Comparison of ENCODE assay signal across 24 cellular contexts in genomic region chr6:10080561-10080960, GRCh38.
"Had no signal": no experiment of that assay in that cellular context is flagged by ENCODE, and none has a peak within 500 bp of the region (broad histone marks: within the 10 kb centered on the region; RNA-seq: fewer than 3 reads in every experiment).

No MANE protein-coding gene starts in this region.

- DNase-seq: dorsolateral prefrontal cortex; effector CD4-positive, alpha-beta T cell; foreskin fibroblast; gastrocnemius medialis; head of caudate nucleus; kidney; mesendoderm; midbrain; naive thymus-derived CD8-positive, alpha-beta T cell; nephron progenitor cell; occipital lobe; ovary; posterior cingulate gyrus; psoas muscle; right cardiac atrium; spleen; stimulated activated CD4-positive, alpha-beta T cell treated with anti-CD3 and anti-CD28 coated beads, Interleukin-4, amount 100 ng/mL, for 4 hours; stimulated activated naive CD8-positive, alpha-beta T cell treated with anti-CD3 and anti-CD28 coated beads, Interleukin-15, Interleukin-2, amounts not matched to agents 100 U/mL and 50 U/mL, for 24 hours; substantia nigra; testis; tibial artery had no signal

- H3K27ac ChIP-seq: dorsolateral prefrontal cortex, gastrocnemius medialis, ovary, psoas muscle, skin epidermis, spleen, testis, tibial artery had no signal

- H3K27me3 ChIP-seq: gastrocnemius medialis, ovary, spleen, testis had no signal

- H3K27me3 Mint-ChIP-seq: stimulated activated memory B cell treated with anti-CD40 and anti-IgM and Interleukin-4, amounts not matched to agents 10 μg/mL and 1 μg/mL and 100 μg/mL, for 72 hours; type B pancreatic cell had no signal

- H3K4me3 Mint-ChIP-seq: naive thymus-derived CD8-positive, alpha-beta T cell; nephron progenitor cell; stimulated activated memory B cell treated with anti-CD40 and anti-IgM and Interleukin-4, amounts not matched to agents 10 μg/mL and 1 μg/mL and 100 μg/mL, for 72 hours; type B pancreatic cell had no signal

- H3K36me3 ChIP-seq: gastrocnemius medialis, ovary, spleen, tibial artery had no signal

- H3K9me3 Mint-ChIP-seq: naive thymus-derived CD8-positive, alpha-beta T cell; stimulated activated memory B cell treated with anti-CD40 and anti-IgM and Interleukin-4, amounts not matched to agents 10 μg/mL and 1 μg/mL and 100 μg/mL, for 72 hours; type B pancreatic cell had no signal

- H3K27ac Mint-ChIP-seq: naive thymus-derived CD8-positive, alpha-beta T cell; nephron progenitor cell; stimulated activated memory B cell treated with anti-CD40 and anti-IgM and Interleukin-4, amounts not matched to agents 10 μg/mL and 1 μg/mL and 100 μg/mL, for 72 hours; type B pancreatic cell had no signal

- H3K4me1 ChIP-seq: gastrocnemius medialis, psoas muscle, spleen, testis, tibial artery had no signal

- H3K4me1 Mint-ChIP-seq: nephron progenitor cell; stimulated activated memory B cell treated with anti-CD40 and anti-IgM and Interleukin-4, amounts not matched to agents 10 μg/mL and 1 μg/mL and 100 μg/mL, for 72 hours had no signal

- H3K4me3 ChIP-seq: dorsolateral prefrontal cortex, gastrocnemius medialis, ovary, psoas muscle, skin epidermis, spleen, testis, tibial artery had no signal

- H3K9me3 ChIP-seq: gastrocnemius medialis, ovary, psoas muscle, spleen, testis, tibial artery had no signal

- H3K36me3 Mint-ChIP-seq: naive thymus-derived CD8-positive, alpha-beta T cell; stimulated activated memory B cell treated with anti-CD40 and anti-IgM and Interleukin-4, amounts not matched to agents 10 μg/mL and 1 μg/mL and 100 μg/mL, for 72 hours; type B pancreatic cell had no signal
